Comparison of ENCODE assay signal across 12 cellular contexts in the genomic region with DNA sequence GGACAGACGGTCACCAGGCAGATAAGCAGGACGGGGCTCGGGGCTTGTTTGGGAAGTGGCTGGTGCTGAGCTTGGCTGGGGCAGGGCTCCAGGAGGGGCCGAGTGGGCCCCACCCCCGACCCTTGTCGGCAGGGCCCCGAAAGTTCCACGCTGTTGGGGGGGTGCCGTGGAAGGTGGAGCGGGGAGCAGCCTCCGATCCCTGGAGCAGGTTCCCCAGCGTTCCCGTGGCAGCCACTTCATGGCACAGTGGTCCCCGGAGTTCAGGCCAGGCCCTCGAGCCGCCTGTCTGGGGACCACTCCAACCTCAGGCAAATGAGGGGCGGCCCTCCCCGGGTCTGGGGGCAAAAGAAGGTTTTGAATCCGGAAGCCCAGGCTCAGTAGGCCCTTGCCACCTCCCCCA. TPM values are rescaled to one million over a fixed set of nuclear protein-coding genes. Genes with fewer than 3 reads are reported as not detected.
A peak's percentile ranks its signal among the peaks of the same experiment; 100 is the strongest.
DNase-seq lines count a peak whose midpoint lies in the region; ATAC-seq and TF ChIP-seq lines count a peak whose summit lies in the region.
"Had no signal": no experiment of that assay in that cellular context is flagged by ENCODE, and none has a peak within 500 bp of the region (broad histone marks: within the 10 kb centered on the region; RNA-seq: fewer than 3 reads in every experiment).

No MANE protein-coding gene starts in this region.

- no peak overlapping the region for H4K8ac ChIP-seq in neuronal stem cell (ENCODE audit: low read depth, low read length)

- no peak for DNase-seq in Panc1 (ENCODE audit: low read depth, low spot score)
- DNase-seq in mammary epithelial cell, result no peak
- no peak for DNase-seq in neuronal stem cell (ENCODE audit: low spot score)
- DNase-seq in thyroid gland, result no peak
- DNase-seq in activated CD4-positive, alpha-beta T cell treated with anti-CD3 and anti-CD28 coated beads, Interleukin-2, amount 50 U/mL, for 1 hour, result no peak
- no peak for DNase-seq in foreskin fibroblast
- DNase-seq: activated naive CD4-positive, alpha-beta T cell treated with anti-CD3 and anti-CD28 coated beads for 36 hours; CD4-positive, alpha-beta memory T cell; erythroblast; GDM1; NK-92 treated with Interleukin-12 subunit alpha and Interleukin-12 subunit beta, amount 100 ng/mL, for 24 hours had no signal

- no peak overlapping the region for H2BK15ac ChIP-seq in neuronal stem cell (ENCODE audit: low read length)

- H3K9ac ChIP-seq in mammary epithelial cell (ENCODE audit: insufficient read depth, low read length) (peak overlapping the region; percentile 9), neuronal stem cell (ENCODE audit: low read depth, low read length, poor library complexity) (no peak overlapping the region)

- peak overlapping the region; percentile 38 for H3K14ac ChIP-seq in neuronal stem cell (ENCODE audit: low read length)

- peaks cover 4% of the 10 kb centered on the region for H3K79me1 ChIP-seq in neuronal stem cell (ENCODE audit: low read depth, low read length)

- no peak overlapping the region for H4K91ac ChIP-seq in neuronal stem cell (ENCODE audit: low read depth, low read length, poor library complexity)

- TF ChIP-seq POLR2A in thyroid gland (IDR thresholded peaks at IDR 0.05), result no peak

- H3K27ac ChIP-seq in Panc1 (ENCODE audit: low read length) (peak overlapping the region; percentile 89), mammary epithelial cell (ENCODE audit: insufficient read depth, low read depth, low read length) (peak overlapping the region; percentile 89), neuronal stem cell (replicated peaks; ENCODE audit: low read length) (no peak overlapping the region), thyroid gland (peak overlapping the region in 2 of 3 donors; percentile 71 to 76)

- in situ Hi-C loops in Panc1 (cut with HindIII; ENCODE audit: low pct_unique_long_range_greater_than_20kb, low sequenced_read_pairs) (no loop called here), mammary epithelial cell (cut with MboI; ENCODE audit: low sequenced_read_pairs in 2 of 2) (loop anchor here in 1 of 2 donors (25.0 kb wide), 1 partner anchor 434 kb away; the partner anchor contains the start of gene CELSR1)

- H2BK5ac ChIP-seq in neuronal stem cell (ENCODE audit: low read length), result no peak overlapping the region

- H3K27me3 ChIP-seq in Panc1 (ENCODE audit: control insufficient read depth, insufficient read depth, low read length) (no peaks in the 10 kb centered on the region), mammary epithelial cell (ENCODE audit: insufficient read depth, low read length) (no peaks in the 10 kb centered on the region), neuronal stem cell (ENCODE audit: control insufficient read depth in 3 of 3, insufficient read depth in 3 of 3, low read depth in 1 of 3, low read length in 3 of 3) (peaks cover 0 to 92% (median 3%) of the 10 kb centered on the region in 3 experiments), thyroid gland (no peaks in the 10 kb centered on the region)

- H3K4me3 ChIP-seq in Panc1 (ENCODE audit: low read depth in 2 of 2, low read length in 2 of 2) (no peak overlapping the region), mammary epithelial cell (replicated peaks in 1 of 3; ENCODE audit: insufficient read depth in 1 of 3, low read depth in 2 of 3, low read length in 3 of 3) (no peak overlapping the region), neuronal stem cell (ENCODE audit: low read length in 2 of 2) (no peak overlapping the region), thyroid gland (replicated peaks in 1 of 3) (no peak overlapping the region), foreskin fibroblast (ENCODE audit: low read depth in 1 of 2, low read length in 2 of 2) (no peak overlapping the region)

- H3K4me2 ChIP-seq in mammary epithelial cell (ENCODE audit: insufficient read depth, low read depth, low read length) (no peak overlapping the region), neuronal stem cell (ENCODE audit: insufficient read depth, low read length, poor library complexity, severe bottlenecking) (no peak overlapping the region)

- ATAC-seq in Panc1 (no peak), GM18858 (IDR thresholded peaks at IDR 0.05; ENCODE audit: unreplicated experiment) (no peak)

- TF ChIP-seq CTCF in Panc1 (IDR thresholded peaks at IDR 0.05), result no peak
- TF ChIP-seq CTCF in mammary epithelial cell (conservative IDR thresholded peaks at IDR 0.05 in 1 of 2, IDR thresholded peaks at IDR 0.05 in 1 of 2; ENCODE audit: extremely low read depth in 1 of 2, insufficient read depth in 1 of 2, low read depth in 1 of 2, low read length in 2 of 2), result no peak
- TF ChIP-seq CTCF in thyroid gland (IDR thresholded peaks at IDR 0.05), result no peak
- TF ChIP-seq CTCF in foreskin fibroblast (IDR thresholded peaks at IDR 0.05; ENCODE audit: low read depth, low read length), result no peak

- no peak overlapping the region for H3K18ac ChIP-seq in neuronal stem cell (ENCODE audit: low read length)

- H2BK120ac ChIP-seq in neuronal stem cell (ENCODE audit: low read depth, low read length), result no peak overlapping the region

- H3K4ac ChIP-seq in neuronal stem cell (ENCODE audit: low read length), result no peak overlapping the region

- no peak overlapping the region for H2BK12ac ChIP-seq in neuronal stem cell (ENCODE audit: low read length)

- POLR2A ChIA-PET in Panc1 (lab: Charles Lee), result no interaction called here

- intact Hi-C loops in Panc1 (cut with micrococcal nuclease; ENCODE audit: unreplicated experiment) (no loop called here), mammary epithelial cell (cut with micrococcal nuclease) (loop anchor here (2.0 kb wide), 1 partner anchor 39 kb away; no protein-coding TSS in a partner anchor), thyroid gland (cut with DNase I) (no loop called here)

- dilution Hi-C loops in mammary epithelial cell (cut with HindIII; ENCODE audit: low sequenced_read_pairs), result no loop called here

- H3K79me2 ChIP-seq in mammary epithelial cell (ENCODE audit: insufficient read depth, low read length), result peaks cover 77% of the 10 kb centered on the region

- no peaks in the 10 kb centered on the region for H4K20me1 ChIP-seq in mammary epithelial cell (ENCODE audit: insufficient read depth, low read length)

- CTCF ChIA-PET in Panc1 (lab: Charles Lee) (no interaction called here), mammary epithelial cell (lab: Charles Lee; ENCODE audit: low non-redundant PET) (no interaction called here)

- H3K9me3 ChIP-seq in Panc1 (ENCODE audit: control insufficient read depth, insufficient read depth, low read depth, low read length) (no peaks in the 10 kb centered on the region), mammary epithelial cell (replicated peaks; ENCODE audit: insufficient read depth, low read length) (no peaks in the 10 kb centered on the region), neuronal stem cell (replicated peaks in 1 of 2; ENCODE audit: control insufficient read depth in 2 of 2, insufficient read depth in 1 of 2, low read depth in 1 of 2, low read length in 2 of 2) (no peaks in the 10 kb centered on the region), thyroid gland (no peaks in the 10 kb centered on the region)

- WGBS in mammary epithelial cell (ENCODE audit: low coverage, missing lambda C conversion rate), result 45% methylated on average over 4 of the region's 19 CpGs
- WGBS in neuronal stem cell (ENCODE audit: extremely low coverage in 2 of 2, insufficient read length in 2 of 2, insufficient replicate concordance in 1 of 2), 2 donors, result no CpG with 5 or more reads among the region's 19 CpGs
- WGBS in thyroid gland, 2 donors, result 88 to 90% methylated on average over 11 to 15 of the region's 19 CpGs

- H3K36me3 ChIP-seq in Panc1 (ENCODE audit: control insufficient read depth, insufficient read depth, low read length), result peaks cover 2% of the 10 kb centered on the region; the same call in 1 of the 2 replicates
- H3K36me3 ChIP-seq in mammary epithelial cell (ENCODE audit: insufficient read depth, low read length), result peaks cover 25% of the 10 kb centered on the region
- no peaks in the 10 kb centered on the region for H3K36me3 ChIP-seq in neuronal stem cell (replicated peaks in 1 of 2; ENCODE audit: control insufficient read depth in 2 of 2, insufficient read depth in 2 of 2, low read length in 2 of 2)
- H3K36me3 ChIP-seq in thyroid gland, result peaks cover 42% of the 10 kb centered on the region in 2 donors

- peak overlapping the region; percentile 31 for H3K23ac ChIP-seq in neuronal stem cell (ENCODE audit: low read depth, low read length, poor library complexity)

- no peak overlapping the region for H2AFZ ChIP-seq in mammary epithelial cell (ENCODE audit: low read depth, low read length)
- peak overlapping the region; percentile 38 for H2AFZ ChIP-seq in neuronal stem cell (ENCODE audit: low read length)

- BruUV-seq in Panc1 (replicated peaks; lab: Mats Ljungman, UMichigan) (no TSS peak), mammary epithelial cell (replicated peaks; lab: Mats Ljungman, UMichigan) (no TSS peak)

- H3K4me1 ChIP-seq in Panc1 (ENCODE audit: control insufficient read depth, insufficient read depth, low read length) (peaks cover 90% of the 10 kb centered on the region), mammary epithelial cell (ENCODE audit: insufficient read depth, low read length) (peaks cover 98% of the 10 kb centered on the region), neuronal stem cell (ENCODE audit: control insufficient read depth in 2 of 2, insufficient read depth in 1 of 2, low read depth in 1 of 2, low read length in 2 of 2) (peaks cover 0 to 3% of the 10 kb centered on the region in 2 donors), thyroid gland (peaks cover 31 to 73% of the 10 kb centered on the region in 2 donors)

- peak overlapping the region; percentile 63 for H2AK5ac ChIP-seq in neuronal stem cell (ENCODE audit: low read depth, low read length)

RNA-seq across cellular contexts. Expression of gene PPARA, which starts 46.7 kb away (rescaled TPM):
- total RNA-seq in Panc1 (2021; ENCODE audit: unreplicated experiment) (10.7 TPM), mammary epithelial cell (10 to 100 TPM; 10.3 to 15.5 TPM), thyroid gland (10 to 100 TPM; 26.9 to 41.9 (median 37.4) TPM)
- polyA plus RNA-seq in Panc1 (2012; ENCODE audit: insufficient read length), result 9.2 TPM
- polyA plus RNA-seq in mammary epithelial cell, result 7.4 TPM
- polyA minus RNA-seq in mammary epithelial cell, result 46.3 TPM
- polyA plus RNA-seq in neuronal stem cell (2013, experiment 1 of 2), result 4.4 TPM
- polyA plus RNA-seq in neuronal stem cell (2013, experiment 2 of 2), result 4.3 TPM
